18 cellular contexts compared by ENCODE assay signal in the genomic region with DNA sequence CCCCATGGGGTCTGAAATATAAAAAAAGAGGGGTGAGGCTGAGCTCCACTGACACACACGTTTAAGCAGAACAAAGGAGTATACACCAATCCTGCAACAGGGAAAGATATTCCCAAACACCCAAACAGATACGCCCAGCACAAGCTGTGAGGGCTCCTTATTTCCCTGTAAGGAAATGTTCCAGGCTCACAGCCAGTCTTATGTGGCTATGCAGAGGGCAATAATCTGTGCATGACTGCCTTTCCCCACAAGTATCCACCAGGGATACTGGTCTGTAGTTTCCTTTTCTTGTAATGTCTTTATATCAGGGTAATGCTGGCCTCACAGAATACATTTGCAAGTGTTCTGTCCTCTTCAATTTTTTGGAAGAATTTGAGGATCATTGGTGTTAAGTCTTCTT.
DNase-seq lines count a peak whose midpoint lies in the region; ATAC-seq and TF ChIP-seq lines count a peak whose summit lies in the region.
"Had no signal": no experiment of that assay in that cellular context is flagged by ENCODE, and none has a peak within 500 bp of the region (broad histone marks: within the 10 kb centered on the region; RNA-seq: fewer than 3 reads in every experiment).

No MANE protein-coding gene starts in this region.

- BruUV-seq in PC-3 (replicated peaks; lab: Mats Ljungman, UMichigan), result no TSS peak

- H3K4me2 ChIP-seq in PC-3 (ENCODE audit: low read length) (no peak overlapping the region), osteoblast (ENCODE audit: insufficient read depth, low read length) (no peak overlapping the region)

- ATAC-seq in PC-3, result 0 out of 2 replicates have a peak, but pooled peaks have one; percentile 22
- ATAC-seq: HepG2, Right ventricle myocardium inferior had no signal

- H3K27ac ChIP-seq in PC-3 (ENCODE audit: low read length) (no peak overlapping the region), osteoblast (ENCODE audit: low read depth, low read length) (no peak overlapping the region)
- H3K27ac ChIP-seq: Peyer's patch had no signal

- no peak overlapping the region for H3K9ac ChIP-seq in PC-3 (ENCODE audit: low read length)

- no peaks in the 10 kb centered on the region for H4K20me1 ChIP-seq in PC-3 (ENCODE audit: low read length)
- H4K20me1 ChIP-seq in osteoblast (ENCODE audit: insufficient read depth, low read length), result no peaks in the 10 kb centered on the region

- POLR2A ChIA-PET in PC-3 (lab: Charles Lee; ENCODE audit: unreplicated experiment), result no interaction called here

- no peaks in the 10 kb centered on the region for H3K79me2 ChIP-seq in PC-3 (ENCODE audit: low read length)
- no peaks in the 10 kb centered on the region for H3K79me2 ChIP-seq in osteoblast (ENCODE audit: insufficient read depth, low read length)

- H3K4me3 ChIP-seq in PC-3 (ENCODE audit: low read length) (no peak overlapping the region), osteoblast (ENCODE audit: insufficient read depth, low read length) (no peak overlapping the region)
- H3K4me3 ChIP-seq: HAP-1, Peyer's patch had no signal

- H3K9me3 ChIP-seq in PC-3 (ENCODE audit: low read length) (no peaks in the 10 kb centered on the region), osteoblast (ENCODE audit: low read depth, low read length) (no peaks in the 10 kb centered on the region)
- H3K9me3 ChIP-seq: HAP-1, Peyer's patch had no signal

- H3K4me1 ChIP-seq in PC-3 (ENCODE audit: insufficient read depth, low read length) (no peaks in the 10 kb centered on the region), osteoblast (ENCODE audit: insufficient read depth, low read length) (no peaks in the 10 kb centered on the region)
- H3K4me1 ChIP-seq: Caco-2, HAP-1, Peyer's patch had no signal

- CTCF ChIA-PET in PC-3 (lab: Charles Lee), result no interaction called here

- H3K27me3 ChIP-seq in PC-3 (ENCODE audit: low read length), result peaks cover 49% of the 10 kb centered on the region
- no peaks in the 10 kb centered on the region for H3K27me3 ChIP-seq in osteoblast (ENCODE audit: insufficient read depth, low read length)
- H3K27me3 ChIP-seq: Peyer's patch had no signal

- no peaks in the 10 kb centered on the region for H3K9me2 ChIP-seq in PC-3 (replicated peaks; ENCODE audit: low read length)

- intact Hi-C loops in PC-3 (cut with micrococcal nuclease), result no loop called here

- TF ChIP-seq CTCF in PC-3 (conservative IDR thresholded peaks at IDR 0.05; ENCODE audit: low read depth, low read length), result no peak
- no peak for TF ChIP-seq CTCF in osteoblast (IDR thresholded peaks at IDR 0.05; ENCODE audit: extremely low read depth, low read depth, low read length)

- H2AFZ ChIP-seq in PC-3 (ENCODE audit: low read length), result no peak overlapping the region
- peak overlapping the region; percentile 37 for H2AFZ ChIP-seq in osteoblast (ENCODE audit: low read length)

- H3K36me3 ChIP-seq in PC-3 (ENCODE audit: low read depth, low read length) (no peaks in the 10 kb centered on the region), osteoblast (ENCODE audit: insufficient read depth, low read length) (no peaks in the 10 kb centered on the region)
- H3K36me3 ChIP-seq: HAP-1, Peyer's patch had no signal

- peak; percentile 10 for DNase-seq in Daoy (ENCODE audit: low read depth)
- DNase-seq in PC-3, result no peak
- peak; percentile 74 for DNase-seq in fibroblast of peridontal ligament (ENCODE audit: extremely low read depth)
- DNase-seq in osteoblast (ENCODE audit: insufficient read length, low spot score, missing footprints), result no peak
- DNase-seq in epidermal melanocyte (ENCODE audit: insufficient read length, low spot score), result no peak
- no peak for DNase-seq in HT-29 (ENCODE audit: low spot score)
- no peak for DNase-seq in stimulated activated CD4-positive, alpha-beta T cell treated with anti-CD3 and anti-CD28 coated beads, Interleukin-4, amount 100 ng/mL, for 1 hour
- DNase-seq: Caco-2; CD4-positive, alpha-beta T cell; GF-D8; KG1; NCI-H1417 treated with DMSO at 0.1 percent for 48 hours; NCI-H1930; NCI-H2171; Peyer's patch had no signal

- no peaks in the 10 kb centered on the region for H3F3A ChIP-seq in PC-3 (ENCODE audit: low read length, unreplicated experiment)

Comparison
In these comparisons a context has a peak if more than half of its experiments do, and no peak if none do; other contexts are left out.
1. DNase-seq: peak in Daoy (single experiment) and fibroblast of peridontal ligament (single experiment); none in PC-3 (single experiment), osteoblast (single experiment), epidermal melanocyte (single experiment), HT-29 (single experiment) and stimulated activated CD4-positive, alpha-beta T cell treated with anti-CD3 and anti-CD28 coated beads, Interleukin-4, amount 100 ng/mL, for 1 hour (single experiment).